ENCODE assay signal across 10 cellular contexts in genomic region chr14:68513838-68514610, GRCh38.
A peak's percentile ranks its signal among the peaks of the same experiment; 100 is the strongest.
DNase-seq lines count a peak whose midpoint lies in the region; ATAC-seq and TF ChIP-seq lines count a peak whose summit lies in the region.
"Had no signal": no experiment of that assay in that cellular context is flagged by ENCODE, and none has a peak within 500 bp of the region (broad histone marks: within the 10 kb centered on the region; RNA-seq: fewer than 3 reads in every experiment).

No MANE protein-coding gene starts in this region.

- peak overlapping the region; percentile 9 to 92 (median 73) for H3K27ac Mint-ChIP-seq in IgD-negative memory B cell
- H3K27ac Mint-ChIP-seq in naive thymus-derived CD4-positive, alpha-beta T cell, result peak overlapping the region in 6 of 9 donors; percentile 3 to 69 (median 49)

- intact Hi-C loops in naive thymus-derived CD4-positive, alpha-beta T cell (cut with micrococcal nuclease), result no loop called here
- intact Hi-C loops in gastrocnemius medialis (cut with DNase I; ENCODE audit: low total_unique reads), result no loop called here

- H3K4me3 ChIP-seq in naive thymus-derived CD4-positive, alpha-beta T cell (ENCODE audit: low read length), result no peak overlapping the region
- no peak overlapping the region for H3K4me3 ChIP-seq in gastrocnemius medialis

- peaks cover 14 to 46% (median 29%) of the 10 kb centered on the region in 3 donors for H3K4me1 Mint-ChIP-seq in IgD-negative memory B cell
- H3K4me1 Mint-ChIP-seq in naive thymus-derived CD4-positive, alpha-beta T cell, result peaks cover 10 to 79% (median 61%) of the 10 kb centered on the region in 7 donors

- no peaks in the 10 kb centered on the region for H3K9me3 Mint-ChIP-seq in IgD-negative memory B cell
- no peaks in the 10 kb centered on the region for H3K9me3 Mint-ChIP-seq in naive thymus-derived CD4-positive, alpha-beta T cell

- in situ Hi-C loops in GM13977 (cut with MboI; ENCODE audit: low pct_unique_long_range_greater_than_20kb, low sequenced_read_pairs, unreplicated experiment) (no loop called here), gastrocnemius medialis (cut with MboI; ENCODE audit: low sequenced_read_pairs in 4 of 4) (loop anchor here in 1 of 4 donors (25.0 kb wide), 1 partner anchor 577 kb away; no protein-coding TSS in a partner anchor)

- H3K9me3 ChIP-seq in naive thymus-derived CD4-positive, alpha-beta T cell (ENCODE audit: control insufficient read depth in 2 of 3, low read length in 3 of 3), result no peaks in the 10 kb centered on the region
- H3K9me3 ChIP-seq in gastrocnemius medialis, result no peaks in the 10 kb centered on the region

- TF ChIP-seq CTCF in GM13977 (IDR thresholded peaks at IDR 0.05; ENCODE audit: extremely low read depth, insufficient read depth, missing control alignments) (no peak), gastrocnemius medialis (IDR thresholded peaks at IDR 0.05 in 4 of 5, conservative IDR thresholded peaks at IDR 0.05 in 1 of 5) (no peak)

- no peaks in the 10 kb centered on the region for H3K36me3 Mint-ChIP-seq in IgD-negative memory B cell
- H3K36me3 Mint-ChIP-seq in naive thymus-derived CD4-positive, alpha-beta T cell, result peaks cover 0 to 1% (median 0%) of the 10 kb centered on the region in 5 donors

- CTCF ChIA-PET in naive thymus-derived CD4-positive, alpha-beta T cell (lab: Charles Lee), result interaction anchor here (1.5 kb wide), 1 partner anchor 15 kb away, joined by 3 read pairs; no protein-coding TSS in a partner anchor

- H3K36me3 ChIP-seq in naive thymus-derived CD4-positive, alpha-beta T cell (ENCODE audit: control insufficient read depth in 2 of 3, insufficient read depth in 3 of 3, low read length in 3 of 3), result no peaks in the 10 kb centered on the region
- H3K36me3 ChIP-seq in gastrocnemius medialis, result no peaks in the 10 kb centered on the region

- DNase-seq in GM13977 (ENCODE audit: low spot score) (peak; percentile 72), gastrocnemius medialis (no peak), NCI-H2227 (lab: John Stamatoyannopoulos, UW; ENCODE audit: unreplicated experiment) (no peak), COLO829 (ENCODE audit: low spot score) (no peak), NCI-H446 (lab: John Stamatoyannopoulos, UW) (no peak)
- DNase-seq in naive thymus-derived CD4-positive, alpha-beta T cell, result no peak
- DNase-seq: Calu3, foreskin fibroblast had no signal

- H3K27me3 Mint-ChIP-seq in IgD-negative memory B cell, result no peaks in the 10 kb centered on the region
- no peaks in the 10 kb centered on the region for H3K27me3 Mint-ChIP-seq in naive thymus-derived CD4-positive, alpha-beta T cell

- H3K27me3 ChIP-seq in naive thymus-derived CD4-positive, alpha-beta T cell (ENCODE audit: control insufficient read depth in 2 of 2, insufficient read depth in 2 of 2, low read length in 2 of 2), result no peaks in the 10 kb centered on the region
- no peaks in the 10 kb centered on the region for H3K27me3 ChIP-seq in gastrocnemius medialis

- peak overlapping the region in 3 of 4 donors; percentile 2 to 80 (median 3) for H3K4me3 Mint-ChIP-seq in IgD-negative memory B cell
- H3K4me3 Mint-ChIP-seq in naive thymus-derived CD4-positive, alpha-beta T cell, result peak overlapping the region in 1 of 10 donors; percentile 64

- no peak overlapping the region for H3K27ac ChIP-seq in naive thymus-derived CD4-positive, alpha-beta T cell (ENCODE audit: low read depth, low read length)
- no peak overlapping the region for H3K27ac ChIP-seq in gastrocnemius medialis

- ATAC-seq in GM21737 (IDR thresholded peaks at IDR 0.05; ENCODE audit: unreplicated experiment), result peak; percentile 63
- ATAC-seq in naive thymus-derived CD4-positive, alpha-beta T cell, result peak; percentile 48
- ATAC-seq in gastrocnemius medialis, result no peak

- POLR2A ChIA-PET in naive thymus-derived CD4-positive, alpha-beta T cell (lab: Charles Lee), result interaction anchor here (0.6 to 2.0 kb wide), 6 partner anchors 9 to 302 kb away, joined by 3 to 10 read pairs (median 6); no protein-coding TSS in a partner anchor

- H3K4me1 ChIP-seq in naive thymus-derived CD4-positive, alpha-beta T cell (ENCODE audit: control insufficient read depth in 2 of 2, insufficient read depth in 2 of 2, low read length in 2 of 2), result peaks cover 0 to 29% of the 10 kb centered on the region in 2 donors
- H3K4me1 ChIP-seq in gastrocnemius medialis, result peaks cover 18% of the 10 kb centered on the region in 2 donors

- no peak for TF ChIP-seq POLR2A in gastrocnemius medialis (IDR thresholded peaks at IDR 0.05)

Comparison
In these comparisons a context has a peak if more than half of its experiments do, and no peak if none do; other contexts are left out.
1. ATAC-seq: peak in GM21737 (single experiment) and naive thymus-derived CD4-positive, alpha-beta T cell (single experiment); none in gastrocnemius medialis (0 of 2).